18 cellular contexts compared by ENCODE assay signal in the genomic region with DNA sequence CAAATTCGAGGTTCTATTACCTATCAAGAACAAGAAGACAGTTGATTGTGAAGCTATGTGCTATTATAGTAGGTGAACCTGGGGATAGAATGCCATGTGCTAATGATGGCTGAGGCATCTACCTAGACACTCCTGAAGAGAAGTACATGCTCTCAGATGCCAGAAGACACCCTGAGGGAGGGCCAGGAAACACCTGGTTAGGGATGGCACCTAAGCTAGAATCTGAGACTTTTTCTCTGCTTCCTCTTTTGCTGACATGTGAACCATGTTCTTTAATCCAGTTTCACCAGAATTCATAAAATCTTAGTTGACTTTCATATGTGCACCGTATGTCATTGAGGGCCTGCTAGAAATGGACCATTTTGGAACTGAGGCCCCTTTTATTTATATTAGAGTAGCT.
A peak's percentile ranks its signal among the peaks of the same experiment; 100 is the strongest.
DNase-seq lines count a peak whose midpoint lies in the region; ATAC-seq and TF ChIP-seq lines count a peak whose summit lies in the region.
"Had no signal": no experiment of that assay in that cellular context is flagged by ENCODE, and none has a peak within 500 bp of the region (broad histone marks: within the 10 kb centered on the region; RNA-seq: fewer than 3 reads in every experiment).

No MANE protein-coding gene starts in this region.

- H3K23ac ChIP-seq in trophoblast cell (ENCODE audit: low read length) = no peak overlapping the region

- H3K9me2 ChIP-seq in MM.1S (replicated peaks; ENCODE audit: insufficient read depth, low read length) = no peaks in the 10 kb centered on the region

- no peak overlapping the region for H2BK5ac ChIP-seq in trophoblast cell (ENCODE audit: low read depth, low read length, poor library complexity)

- no peak overlapping the region for H3K14ac ChIP-seq in trophoblast cell (ENCODE audit: low read length)

- H4K20me1 ChIP-seq in MM.1S (ENCODE audit: insufficient read depth, low read length) = no peaks in the 10 kb centered on the region
- H4K20me1 ChIP-seq: BLaER1 treated with 17β-estradiol and CSF1 and Interleukin-3, amounts not matched to agents 10 nM and 100 nM had no signal

- WGBS in trophoblast cell (ENCODE audit: extremely low coverage, insufficient coverage, insufficient read length) = no CpG with 5 or more reads among the region's 2 CpGs

- ATAC-seq in GM18867 (IDR thresholded peaks at IDR 0.05; ENCODE audit: unreplicated experiment) = peak; percentile 45
- ATAC-seq: A549 had no signal

- no peak for TF ChIP-seq CTCF in MM.1S (IDR thresholded peaks at IDR 0.05; ENCODE audit: low read length)

- H3K4ac ChIP-seq in trophoblast cell (ENCODE audit: low read depth, low read length) = no peak overlapping the region

- H3K18ac ChIP-seq in trophoblast cell (ENCODE audit: low read length) = no peak overlapping the region

- no peak overlapping the region for H3K4me2 ChIP-seq in MM.1S (ENCODE audit: low read depth, low read length)
- no peak overlapping the region for H3K4me2 ChIP-seq in trophoblast cell (ENCODE audit: low read length)
- H3K4me2 ChIP-seq: A549; BLaER1 treated with 17β-estradiol and CSF1 and Interleukin-3, amounts not matched to agents 10 nM and 100 nM had no signal

- H3K9ac ChIP-seq in MM.1S (ENCODE audit: low read length) (no peak overlapping the region), trophoblast cell (ENCODE audit: low read length) (no peak overlapping the region)
- H3K9ac ChIP-seq: BLaER1 treated with 17β-estradiol and CSF1 and Interleukin-3, amounts not matched to agents 10 nM and 100 nM had no signal

- H3K4me3 ChIP-seq in MM.1S (ENCODE audit: low read length) (no peak overlapping the region), trophoblast cell (ENCODE audit: low read depth, low read length) (no peak overlapping the region)
- H3K4me3 ChIP-seq: A549; BLaER1 treated with 17β-estradiol and CSF1 and Interleukin-3, amounts not matched to agents 10 nM and 100 nM had no signal

- H3F3A ChIP-seq in MM.1S (ENCODE audit: insufficient read depth, low read length) = no peaks in the 10 kb centered on the region

- H2AFZ ChIP-seq in MM.1S (ENCODE audit: low read length) = no peak overlapping the region
- no peak overlapping the region for H2AFZ ChIP-seq in trophoblast cell (ENCODE audit: insufficient read depth, low read length, poor library complexity)

- DNase-seq in MM.1S (peak; percentile 83), RPMI8226 (peak; percentile 16), DMS79 treated with DMSO at 0.1 percent for 48 hours (lab: John Stamatoyannopoulos, UW) (no peak), trophoblast cell (no peak)
- DNase-seq: AML-193; CD4-positive, alpha-beta T cell; CD8-positive, alpha-beta memory T cell; COR-L47; DMS 273 treated with DMSO at 0.1 percent for 48 hours; DMS153; DMS53; DMS79; GF-D8 had no signal

- no peak overlapping the region for H4K8ac ChIP-seq in trophoblast cell (ENCODE audit: low read depth, low read length)

- H2BK12ac ChIP-seq in trophoblast cell (ENCODE audit: low read length) = no peak overlapping the region

- H3K79me1 ChIP-seq in trophoblast cell (ENCODE audit: low read length) = no peaks in the 10 kb centered on the region

- no peak overlapping the region for H2AK5ac ChIP-seq in trophoblast cell (ENCODE audit: low read length)

- H3K79me2 ChIP-seq in MM.1S (ENCODE audit: low read length) (no peaks in the 10 kb centered on the region), trophoblast cell (ENCODE audit: control insufficient read depth, insufficient read depth, low read length, poor library complexity) (no peaks in the 10 kb centered on the region)

- H3K9me3 ChIP-seq in MM.1S (replicated peaks; ENCODE audit: insufficient read depth, low read length) = no peaks in the 10 kb centered on the region
- H3K9me3 ChIP-seq in trophoblast cell (ENCODE audit: insufficient read depth, low read depth, low read length) = no peaks in the 10 kb centered on the region
- H3K9me3 ChIP-seq: A549 had no signal

- H2BK120ac ChIP-seq in trophoblast cell (ENCODE audit: insufficient read depth, low read length, poor library complexity) = no peak overlapping the region

- H3K27ac ChIP-seq in MM.1S (ENCODE audit: low read length) = peak overlapping the region; percentile 32; the same call in 1 of the 2 replicates
- no peak overlapping the region for H3K27ac ChIP-seq in trophoblast cell (ENCODE audit: low read depth, low read length)
- H3K27ac ChIP-seq: 22Rv1; A549; BLaER1 treated with 17β-estradiol and CSF1 and Interleukin-3, amounts not matched to agents 10 nM and 100 nM; C4-2B had no signal

- H3K27me3 ChIP-seq in MM.1S (replicated peaks; ENCODE audit: insufficient read depth, low read length) (no peaks in the 10 kb centered on the region), trophoblast cell (ENCODE audit: insufficient read depth, low read length) (no peaks in the 10 kb centered on the region)
- H3K27me3 ChIP-seq: BLaER1 treated with 17β-estradiol and CSF1 and Interleukin-3, amounts not matched to agents 10 nM and 100 nM had no signal

- H3K36me3 ChIP-seq in MM.1S (replicated peaks; ENCODE audit: insufficient read depth, low read length) = no peaks in the 10 kb centered on the region
- H3K36me3 ChIP-seq in trophoblast cell (ENCODE audit: control insufficient read depth in 1 of 2, insufficient read depth in 2 of 2, low read length in 2 of 2) = no peaks in the 10 kb centered on the region
- H3K36me3 ChIP-seq: BLaER1 treated with 17β-estradiol and CSF1 and Interleukin-3, amounts not matched to agents 10 nM and 100 nM had no signal

- H3K4me1 ChIP-seq in MM.1S (ENCODE audit: low read length) (peaks cover 12% of the 10 kb centered on the region), trophoblast cell (ENCODE audit: control insufficient read depth in 1 of 2, insufficient read depth in 2 of 2, low read length in 2 of 2) (no peaks in the 10 kb centered on the region)
- H3K4me1 ChIP-seq: A549; BLaER1 treated with 17β-estradiol and CSF1 and Interleukin-3, amounts not matched to agents 10 nM and 100 nM had no signal

- H4K91ac ChIP-seq in trophoblast cell (ENCODE audit: low read depth, low read length) = no peak overlapping the region

- H4K12ac ChIP-seq in trophoblast cell (ENCODE audit: low read depth, low read length) = no peak overlapping the region

Comparison
In these comparisons a context has a peak if more than half of its experiments do, and no peak if none do; other contexts are left out.
1. DNase-seq: peak in MM.1S (single experiment) and RPMI8226 (single experiment); none in DMS79 treated with DMSO at 0.1 percent for 48 hours (single experiment) and trophoblast cell (0 of 2).